14 cellular contexts compared by ENCODE assay signal in genomic region chr12:101019667-101020066, GRCh38.
DNase-seq lines count a peak whose midpoint lies in the region; ATAC-seq and TF ChIP-seq lines count a peak whose summit lies in the region.
"Had no signal": no experiment of that assay in that cellular context is flagged by ENCODE, and none has a peak within 500 bp of the region (broad histone marks: within the 10 kb centered on the region; RNA-seq: fewer than 3 reads in every experiment).

No MANE protein-coding gene starts in this region.

- peaks cover 21 to 62% of the 10 kb centered on the region in 2 experiments for H3K4me1 ChIP-seq in HCT116 (ENCODE audit: control insufficient read depth in 1 of 2, insufficient read depth in 2 of 2, low read length in 2 of 2)
- peaks cover 53% of the 10 kb centered on the region for H3K4me1 ChIP-seq in RWPE2 (ENCODE audit: insufficient read depth, poor library complexity, severe bottlenecking)
- peaks cover 9 to 16% of the 10 kb centered on the region in 2 experiments for H3K4me1 ChIP-seq in trophoblast cell (ENCODE audit: control insufficient read depth in 1 of 2, insufficient read depth in 2 of 2, low read length in 2 of 2)
- no peaks in the 10 kb centered on the region for H3K4me1 ChIP-seq in H9 (ENCODE audit: insufficient read depth, low read length)
- H3K4me1 ChIP-seq: BLaER1 had no signal

- no peak overlapping the region for H3K27ac Mint-ChIP-seq in H9
- no peak overlapping the region for H3K27ac Mint-ChIP-seq in mesothelial cell of epicardium
- H3K27ac Mint-ChIP-seq: CD8-positive, alpha-beta T cell had no signal

- H4K91ac ChIP-seq in trophoblast cell (ENCODE audit: low read depth, low read length) (no peak overlapping the region), H9 (ENCODE audit: insufficient read length, low read depth, low read length) (no peak overlapping the region)

- POLR2A ChIA-PET in HCT116 (lab: Charles Lee) = no interaction called here

- H4K12ac ChIP-seq in trophoblast cell (ENCODE audit: low read depth, low read length) = no peak overlapping the region

- H4K8ac ChIP-seq in trophoblast cell (ENCODE audit: low read depth, low read length) = no peak overlapping the region
- no peak overlapping the region for H4K8ac ChIP-seq in H9 (replicated peaks; ENCODE audit: insufficient read length, low read depth, low read length)

- H3K9me3 Mint-ChIP-seq in H9 (peaks cover 8 to 9% of the 10 kb centered on the region in 2 experiments; a peak in 3 of 5 replicates), mesothelial cell of epicardium (peaks cover 8% of the 10 kb centered on the region)

- intact Hi-C loops in HCT116 (cut with micrococcal nuclease) = no loop called here

- CTCF ChIA-PET in HCT116 (lab: Charles Lee) = no interaction called here

- H2BK12ac ChIP-seq in trophoblast cell (ENCODE audit: low read length) (no peak overlapping the region), H9 (ENCODE audit: insufficient read length, low read depth, low read length) (no peak overlapping the region)

- H3K36me3 ChIP-seq in HCT116 (ENCODE audit: control insufficient read depth in 1 of 2, insufficient read depth in 2 of 2, low read length in 2 of 2) = no peaks in the 10 kb centered on the region
- no peaks in the 10 kb centered on the region for H3K36me3 ChIP-seq in RWPE2 (ENCODE audit: low read depth)
- peaks cover 0 to 5% of the 10 kb centered on the region in 2 experiments for H3K36me3 ChIP-seq in trophoblast cell (ENCODE audit: control insufficient read depth in 1 of 2, insufficient read depth in 2 of 2, low read length in 2 of 2)
- H3K36me3 ChIP-seq: BLaER1 had no signal

- no peak overlapping the region for H2BK5ac ChIP-seq in trophoblast cell (ENCODE audit: low read depth, low read length, poor library complexity)
- no peak overlapping the region for H2BK5ac ChIP-seq in H9 (ENCODE audit: insufficient read length, low read length)

- H3K4ac ChIP-seq in trophoblast cell (ENCODE audit: low read depth, low read length) (no peak overlapping the region), H9 (ENCODE audit: low read depth, low read length) (no peak overlapping the region)

- DNase-seq in HCT116 (ENCODE audit: low read depth, low spot score) = no peak
- no peak for DNase-seq in RWPE2 (ENCODE audit: low spot score)
- DNase-seq in trophoblast cell = peak; percentile 27 to 47
- no peak for DNase-seq in H9
- DNase-seq in mesothelial cell of epicardium (ENCODE audit: low spot score in 2 of 2, unreplicated experiment in 2 of 2) = no peak
- no peak for DNase-seq in amniotic stem cell (lab: John Stamatoyannopoulos, UW)
- DNase-seq: CD8-positive, alpha-beta T cell; NCI-H1694 treated with DMSO at 0.1 percent for 48 hours; NCI-H510A; NCI-H748 treated with DMSO at 0.1 percent for 48 hours; SHP77 treated with DMSO at 0.1 percent for 48 hours had no signal

- no peak overlapping the region for H3T11ph ChIP-seq in H9 (ENCODE audit: low read length)

- H3K18ac ChIP-seq in trophoblast cell (ENCODE audit: low read length) = no peak overlapping the region
- H3K18ac ChIP-seq in H9 (ENCODE audit: insufficient read length, low read depth, low read length) = no peak overlapping the region

- H4K20me1 ChIP-seq in HCT116 (ENCODE audit: insufficient read depth) (no peaks in the 10 kb centered on the region), H9 (ENCODE audit: control insufficient read depth, insufficient read depth, insufficient read length) (no peaks in the 10 kb centered on the region)
- H4K20me1 ChIP-seq: BLaER1 had no signal

- H3K36me3 Mint-ChIP-seq in H9 (ENCODE audit: insufficient read depth in 1 of 3, low read depth in 3 of 3) = peaks cover 2 to 11% (median 3%) of the 10 kb centered on the region in 3 experiments; a peak in 6 of 7 replicates
- peaks cover 4% of the 10 kb centered on the region for H3K36me3 Mint-ChIP-seq in mesothelial cell of epicardium
- H3K36me3 Mint-ChIP-seq: CD8-positive, alpha-beta T cell had no signal

- H2AK5ac ChIP-seq in trophoblast cell (ENCODE audit: low read length) (no peak overlapping the region), H9 (ENCODE audit: insufficient read length, low read length) (no peak overlapping the region)

- no peak for ATAC-seq in HCT116
- ATAC-seq in RWPE2 (ENCODE audit: low read depth) = peak; percentile 56; the same call in 2 of the 3 replicates
- peak; percentile 46 for ATAC-seq in esophagus mucosa
- ATAC-seq: A549; CD8-positive, alpha-beta T cell had no signal

- H3K9me3 ChIP-seq in HCT116 (ENCODE audit: control insufficient read depth in 1 of 2, insufficient read depth in 1 of 2, low read depth in 1 of 2, low read length in 2 of 2) = no peaks in the 10 kb centered on the region
- H3K9me3 ChIP-seq in RWPE2 (ENCODE audit: severe bottlenecking) = no peaks in the 10 kb centered on the region
- H3K9me3 ChIP-seq in trophoblast cell (ENCODE audit: insufficient read depth, low read depth, low read length) = no peaks in the 10 kb centered on the region
- H3K9me3 ChIP-seq in H9 (ENCODE audit: control insufficient read depth, low read depth, low read length) = no peaks in the 10 kb centered on the region

- H3K23ac ChIP-seq in trophoblast cell (ENCODE audit: low read length) (no peak overlapping the region), H9 (ENCODE audit: insufficient read length, low read depth, low read length) (no peak overlapping the region)

- RAD21 ChIA-PET in HCT116 (lab: Charles Lee; ENCODE audit: low non-redundant PET in 1 of 2, low total read pairs in 2 of 2, uncharacterized antibody in 2 of 2, unreplicated experiment in 2 of 2) = no interaction called here

- no peak for TF ChIP-seq POLR2A in HCT116 (IDR thresholded peaks at IDR 0.05; ENCODE audit: borderline replicate concordance, extremely low read depth, insufficient read depth, insufficient read length)

- no peak overlapping the region for H2BK20ac ChIP-seq in H9 (ENCODE audit: low read depth, low read length, poor library complexity, severe bottlenecking)

- H2AFZ ChIP-seq in HCT116 (ENCODE audit: low read depth, low read length, poor library complexity, severe bottlenecking) (no peak overlapping the region), trophoblast cell (ENCODE audit: insufficient read depth, low read length, poor library complexity) (no peak overlapping the region), H9 (ENCODE audit: low read length) (no peak overlapping the region)

- H3K27me3 ChIP-seq in HCT116 (ENCODE audit: insufficient read depth, low read length) (no peaks in the 10 kb centered on the region), RWPE2 (ENCODE audit: insufficient read depth, poor library complexity, severe bottlenecking) (no peaks in the 10 kb centered on the region), trophoblast cell (ENCODE audit: insufficient read depth, low read length) (no peaks in the 10 kb centered on the region), H9 (ENCODE audit: insufficient read depth, low read length) (no peaks in the 10 kb centered on the region)
- H3K27me3 ChIP-seq: BLaER1 had no signal

- H3K4me2 ChIP-seq in HCT116 (ENCODE audit: low read length) (0 out of 2 replicates have a peak overlapping the region, but pooled peaks have one; percentile 52), trophoblast cell (ENCODE audit: low read length) (no peak overlapping the region), H9 (ENCODE audit: insufficient read depth, insufficient read length, low read length) (no peak overlapping the region)
- H3K4me2 ChIP-seq: A549, BLaER1 had no signal

- H3K4me3 Mint-ChIP-seq in H9 (no peak overlapping the region), mesothelial cell of epicardium (no peak overlapping the region)
- H3K4me3 Mint-ChIP-seq: CD8-positive, alpha-beta T cell had no signal

- H3K4me1 Mint-ChIP-seq in H9 (no peaks in the 10 kb centered on the region; a peak in 1 of 4 replicates), mesothelial cell of epicardium (peaks cover 12% of the 10 kb centered on the region)

- no peaks in the 10 kb centered on the region for H3K79me2 ChIP-seq in HCT116 (ENCODE audit: insufficient read depth, low read length)
- H3K79me2 ChIP-seq in trophoblast cell (ENCODE audit: control insufficient read depth, insufficient read depth, low read length, poor library complexity) = no peaks in the 10 kb centered on the region
- H3K79me2 ChIP-seq in H9 (ENCODE audit: insufficient read depth, low read length) = no peaks in the 10 kb centered on the region

- H2BK15ac ChIP-seq in H9 (ENCODE audit: low read depth, low read length) = no peak overlapping the region

- H3K14ac ChIP-seq in trophoblast cell (ENCODE audit: low read length) (no peak overlapping the region), H9 (ENCODE audit: insufficient read depth, low read length) (no peak overlapping the region)

- no CpG with 5 or more reads among the region's 3 CpGs for WGBS in trophoblast cell (ENCODE audit: extremely low coverage, insufficient coverage, insufficient read length)
- WGBS in H9 (ENCODE audit: extremely low coverage, insufficient read length, low lambda C conversion rate) = no CpG with 5 or more reads among the region's 3 CpGs

- no peak; the same call in 1 of the 2 replicates for TF ChIP-seq RAD21 in HCT116 (IDR thresholded peaks at IDR 0.05; ENCODE audit: low read depth)

- no TSS peak for BruUV-seq in HCT116 (replicated peaks; lab: Mats Ljungman, UMichigan)

- H3K23me2 ChIP-seq in H9 (ENCODE audit: insufficient read length, low read depth, low read length, poor library complexity, severe bottlenecking) = no peaks in the 10 kb centered on the region

- H3K27ac ChIP-seq in HCT116 (ENCODE audit: low read depth, low read length) = no peak overlapping the region
- peak overlapping the region; percentile 98 for H3K27ac ChIP-seq in RWPE2 (ENCODE audit: poor library complexity, severe bottlenecking)
- H3K27ac ChIP-seq in trophoblast cell (ENCODE audit: low read depth, low read length) = no peak overlapping the region
- H3K27ac ChIP-seq in H9 (ENCODE audit: insufficient read length, low read depth, low read length) = no peak overlapping the region
- H3K27ac ChIP-seq: A549, BLaER1 had no signal

- peak overlapping the region; percentile 4; the same call in 1 of the 2 replicates for H3K9ac ChIP-seq in HCT116 (ENCODE audit: low read length)
- H3K9ac ChIP-seq in trophoblast cell (ENCODE audit: low read length) = no peak overlapping the region
- no peak overlapping the region for H3K9ac ChIP-seq in H9 (ENCODE audit: extremely low read depth, insufficient read length, low read length)
- H3K9ac ChIP-seq: BLaER1 had no signal

- H3K4me3 ChIP-seq in HCT116 (replicated peaks in 1 of 2; ENCODE audit: low read depth in 1 of 2, low read length in 2 of 2) (no peak overlapping the region), RWPE2 (ENCODE audit: severe bottlenecking) (no peak overlapping the region), trophoblast cell (ENCODE audit: low read depth, low read length) (no peak overlapping the region)
- H3K4me3 ChIP-seq: A549, BLaER1 had no signal

- TF ChIP-seq CTCF in HCT116 (IDR thresholded peaks at IDR 0.05 in 2 of 3, conservative IDR thresholded peaks at IDR 0.05 in 1 of 3; ENCODE audit: borderline replicate concordance in 1 of 3, insufficient read depth in 1 of 3, low read depth in 2 of 3, low read length in 2 of 3) (no peak), RWPE2 (IDR thresholded peaks at IDR 0.05; ENCODE audit: poor library complexity, severe bottlenecking) (peak; percentile 19), H9 (conservative IDR thresholded peaks at IDR 0.05) (no peak), mesothelial cell of epicardium (IDR thresholded peaks at IDR 0.05; ENCODE audit: unreplicated experiment) (no peak)

- no peaks in the 10 kb centered on the region for H3K27me3 Mint-ChIP-seq in H9 (ENCODE audit: low read depth)
- H3K27me3 Mint-ChIP-seq in mesothelial cell of epicardium (ENCODE audit: low read depth) = no peaks in the 10 kb centered on the region

- no peak overlapping the region for H3K56ac ChIP-seq in H9 (ENCODE audit: insufficient read length, low read depth, low read length)

- H3K9me2 ChIP-seq in HCT116 (ENCODE audit: insufficient read depth) = no peaks in the 10 kb centered on the region

- H2BK120ac ChIP-seq in trophoblast cell (ENCODE audit: insufficient read depth, low read length, poor library complexity) = no peak overlapping the region
- H2BK120ac ChIP-seq in H9 (ENCODE audit: low read depth, low read length, poor library complexity, severe bottlenecking) = no peak overlapping the region

- H3K79me1 ChIP-seq in trophoblast cell (ENCODE audit: low read length) (peaks cover 15% of the 10 kb centered on the region), H9 (ENCODE audit: insufficient read depth, low read depth, low read length, poor library complexity, severe bottlenecking) (no peaks in the 10 kb centered on the region)

- no peak overlapping the region for H4K5ac ChIP-seq in H9 (ENCODE audit: insufficient read length, low read depth, low read length)

Comparison
In these comparisons a context has a peak if more than half of its experiments do, and no peak if none do; other contexts are left out.
1. DNase-seq: peak in trophoblast cell (2 of 2); none in HCT116 (single experiment), RWPE2 (single experiment), H9 (single experiment), mesothelial cell of epicardium (0 of 2) and amniotic stem cell (single experiment).